11 cellular contexts compared by ENCODE assay signal in the genomic region with DNA sequence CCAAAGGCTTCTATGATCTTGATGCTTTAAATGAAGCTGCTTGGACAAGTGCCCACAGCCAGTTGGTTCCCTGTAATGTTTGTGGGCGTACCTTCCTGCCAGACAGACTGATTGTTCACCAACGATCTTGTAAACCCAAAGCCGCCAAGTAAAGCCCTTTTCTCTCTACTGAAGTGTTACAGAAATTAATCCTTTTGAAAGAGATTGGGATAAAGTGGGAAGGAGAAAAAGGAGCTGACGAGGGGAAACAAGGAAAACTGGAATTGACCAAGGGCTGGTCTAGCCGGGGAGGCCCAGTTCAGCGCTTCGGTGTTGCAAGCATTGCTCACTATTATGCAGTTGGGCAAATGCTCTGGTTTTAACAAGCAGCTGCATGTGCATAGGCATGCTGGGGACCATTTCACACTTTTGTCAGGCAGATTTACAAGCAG. TPM values are rescaled to one million over a fixed set of nuclear protein-coding genes. Genes with fewer than 3 reads are reported as not detected.
A peak's percentile ranks its signal among the peaks of the same experiment; 100 is the strongest.
DNase-seq lines count a peak whose midpoint lies in the region; ATAC-seq and TF ChIP-seq lines count a peak whose summit lies in the region.
"Had no signal": no experiment of that assay in that cellular context is flagged by ENCODE, and none has a peak within 500 bp of the region (broad histone marks: within the 10 kb centered on the region; RNA-seq: fewer than 3 reads in every experiment).

No MANE protein-coding gene starts in this region.

- ATAC-seq in GM21360 (IDR thresholded peaks at IDR 0.05; ENCODE audit: unreplicated experiment) (no peak), GM19395 (IDR thresholded peaks at IDR 0.05; ENCODE audit: unreplicated experiment) (no peak)

- no peak for TF ChIP-seq RAD21 in Ishikawa (IDR thresholded peaks at IDR 0.05; ENCODE audit: low read depth)

- H3K27ac ChIP-seq in temporal lobe (ENCODE audit: low read depth, low read length) = peak overlapping the region; percentile 47

- TF ChIP-seq CTCF in astrocyte of the cerebellum (IDR thresholded peaks at IDR 0.05; ENCODE audit: low read depth, low read length, missing control alignments) = no peak

- DNase-seq in astrocyte of the cerebellum (ENCODE audit: low read depth) (peak; percentile 90), iris pigment epithelial cell (ENCODE audit: low read depth) (peak; percentile 94), GM19238 (ENCODE audit: insufficient read length, low spot score) (no peak), GF-D8 (lab: John Stamatoyannopoulos, UW) (no peak)
- DNase-seq: activated gamma-delta T cell, NCI-H2029 treated with DMSO at 0.1 percent for 48 hours, nephron progenitor cell had no signal

- TF ChIP-seq EP300 in Ishikawa (IDR thresholded peaks at IDR 0.05; ENCODE audit: borderline replicate concordance) = peak; percentile 36; the same call in 1 of the 2 replicates

- in situ Hi-C loops in astrocyte of the cerebellum (cut with HindIII; ENCODE audit: low sequenced_read_pairs) = loop anchor here (10.0 kb wide), 1 partner anchor 222 kb away; no protein-coding TSS in a partner anchor

- H3K4me3 ChIP-seq in astrocyte of the cerebellum (ENCODE audit: low read depth, low read length) = peak overlapping the region; percentile 1

TF ChIP-seq in Ishikawa, 13 proteins besides CTCF, POLR2A, EP300 and RAD21:
- TF ChIP-seq YY1 (IDR thresholded peaks at IDR 0.05; ENCODE audit: low read depth) (no peak), FOXM1 (IDR thresholded peaks at IDR 0.05; ENCODE audit: borderline replicate concordance, low read depth) (peak; percentile 36; the same call in 1 of the 2 replicates), ZBTB7A (IDR thresholded peaks at IDR 0.05; ENCODE audit: low read depth) (no peak), EGR1 (IDR thresholded peaks at IDR 0.05) (no peak), NFIC (IDR thresholded peaks at IDR 0.05) (peak; percentile 71), TEAD4 (IDR thresholded peaks at IDR 0.05) (0 out of 2 replicates have a peak, but pooled peaks have one; percentile 23), TCF12 (IDR thresholded peaks at IDR 0.05; ENCODE audit: low read depth) (no peak), CREB1 (IDR thresholded peaks at IDR 0.05; ENCODE audit: low read depth) (no peak), CEBPB (IDR thresholded peaks at IDR 0.05) (peak; percentile 50; the same call in 1 of the 2 replicates), TAF1 (IDR thresholded peaks at IDR 0.05; ENCODE audit: low read depth) (no peak)
- TF ChIP-seq, protein P1, sequence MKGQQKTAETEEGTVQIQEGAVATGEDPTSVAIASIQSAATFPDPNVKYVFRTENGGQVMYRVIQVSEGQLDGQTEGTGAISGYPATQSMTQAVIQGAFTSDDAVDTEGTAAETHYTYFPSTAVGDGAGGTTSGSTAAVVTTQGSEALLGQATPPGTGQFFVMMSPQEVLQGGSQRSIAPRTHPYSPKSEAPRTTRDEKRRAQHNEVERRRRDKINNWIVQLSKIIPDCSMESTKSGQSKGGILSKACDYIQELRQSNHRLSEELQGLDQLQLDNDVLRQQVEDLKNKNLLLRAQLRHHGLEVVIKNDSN (IDR thresholded peaks at IDR 0.05) = no peak
- TF ChIP-seq, protein P2, sequence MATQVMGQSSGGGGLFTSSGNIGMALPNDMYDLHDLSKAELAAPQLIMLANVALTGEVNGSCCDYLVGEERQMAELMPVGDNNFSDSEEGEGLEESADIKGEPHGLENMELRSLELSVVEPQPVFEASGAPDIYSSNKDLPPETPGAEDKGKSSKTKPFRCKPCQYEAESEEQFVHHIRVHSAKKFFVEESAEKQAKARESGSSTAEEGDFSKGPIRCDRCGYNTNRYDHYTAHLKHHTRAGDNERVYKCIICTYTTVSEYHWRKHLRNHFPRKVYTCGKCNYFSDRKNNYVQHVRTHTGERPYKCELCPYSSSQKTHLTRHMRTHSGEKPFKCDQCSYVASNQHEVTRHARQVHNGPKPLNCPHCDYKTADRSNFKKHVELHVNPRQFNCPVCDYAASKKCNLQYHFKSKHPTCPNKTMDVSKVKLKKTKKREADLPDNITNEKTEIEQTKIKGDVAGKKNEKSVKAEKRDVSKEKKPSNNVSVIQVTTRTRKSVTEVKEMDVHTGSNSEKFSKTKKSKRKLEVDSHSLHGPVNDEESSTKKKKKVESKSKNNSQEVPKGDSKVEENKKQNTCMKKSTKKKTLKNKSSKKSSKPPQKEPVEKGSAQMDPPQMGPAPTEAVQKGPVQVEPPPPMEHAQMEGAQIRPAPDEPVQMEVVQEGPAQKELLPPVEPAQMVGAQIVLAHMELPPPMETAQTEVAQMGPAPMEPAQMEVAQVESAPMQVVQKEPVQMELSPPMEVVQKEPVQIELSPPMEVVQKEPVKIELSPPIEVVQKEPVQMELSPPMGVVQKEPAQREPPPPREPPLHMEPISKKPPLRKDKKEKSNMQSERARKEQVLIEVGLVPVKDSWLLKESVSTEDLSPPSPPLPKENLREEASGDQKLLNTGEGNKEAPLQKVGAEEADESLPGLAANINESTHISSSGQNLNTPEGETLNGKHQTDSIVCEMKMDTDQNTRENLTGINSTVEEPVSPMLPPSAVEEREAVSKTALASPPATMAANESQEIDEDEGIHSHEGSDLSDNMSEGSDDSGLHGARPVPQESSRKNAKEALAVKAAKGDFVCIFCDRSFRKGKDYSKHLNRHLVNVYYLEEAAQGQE (IDR thresholded peaks at IDR 0.05; ENCODE audit: low read depth) = no peak
- TF ChIP-seq, protein P3, sequence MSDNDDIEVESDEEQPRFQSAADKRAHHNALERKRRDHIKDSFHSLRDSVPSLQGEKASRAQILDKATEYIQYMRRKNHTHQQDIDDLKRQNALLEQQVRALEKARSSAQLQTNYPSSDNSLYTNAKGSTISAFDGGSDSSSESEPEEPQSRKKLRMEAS (IDR thresholded peaks at IDR 0.05) = no peak; the same call in 1 of the 2 replicates

RNA-seq across cellular contexts. Expression of gene ZNF474, which starts 53.2 kb away (rescaled TPM):
- total RNA-seq in temporal lobe = 0.98 TPM

Comparison
In these comparisons a context has a peak if more than half of its experiments do, and no peak if none do; other contexts are left out.
1. DNase-seq: peak in astrocyte of the cerebellum (single experiment) and iris pigment epithelial cell (single experiment); none in GM19238 (single experiment) and GF-D8 (single experiment).